ENCODE assay signal across 7 cellular contexts in genomic region chr17:47698749-47699535, GRCh38. TPM values are rescaled to one million over a fixed set of nuclear protein-coding genes. Genes with fewer than 3 reads are reported as not detected.
A peak's percentile ranks its signal among the peaks of the same experiment; 100 is the strongest.
DNase-seq lines count a peak whose midpoint lies in the region; ATAC-seq and TF ChIP-seq lines count a peak whose summit lies in the region.

No MANE protein-coding gene starts in this region.

- no peaks in the 10 kb centered on the region for H3K36me3 ChIP-seq in mammary epithelial cell (ENCODE audit: insufficient read depth, low read length)

- no peak for ATAC-seq in HG03432 (IDR thresholded peaks at IDR 0.05; ENCODE audit: unreplicated experiment)

- H3K79me2 ChIP-seq in mammary epithelial cell (ENCODE audit: insufficient read depth, low read length), result no peaks in the 10 kb centered on the region

- WGBS in mammary epithelial cell (ENCODE audit: low coverage, missing lambda C conversion rate), result 69% methylated on average over 5 of the region's 25 CpGs

- H3K4me2 ChIP-seq in mammary epithelial cell (ENCODE audit: insufficient read depth, low read depth, low read length), result no peak overlapping the region

- no peaks in the 10 kb centered on the region for H3K27me3 ChIP-seq in mammary epithelial cell (ENCODE audit: insufficient read depth, low read length)

- peak; percentile 89 for TF ChIP-seq CTCF in GM12864 (IDR thresholded peaks at IDR 0.05; ENCODE audit: low read depth, low read length, missing control alignments)
- peak; percentile 62 to 88 for TF ChIP-seq CTCF in mammary epithelial cell (conservative IDR thresholded peaks at IDR 0.05 in 1 of 2, IDR thresholded peaks at IDR 0.05 in 1 of 2; ENCODE audit: extremely low read depth in 1 of 2, insufficient read depth in 1 of 2, low read depth in 1 of 2, low read length in 2 of 2)

- H3K9me3 ChIP-seq in mammary epithelial cell (replicated peaks; ENCODE audit: insufficient read depth, low read length), result no peaks in the 10 kb centered on the region

- no peaks in the 10 kb centered on the region for H4K20me1 ChIP-seq in mammary epithelial cell (ENCODE audit: insufficient read depth, low read length)

- H3K27ac ChIP-seq in mammary epithelial cell (ENCODE audit: insufficient read depth, low read depth, low read length), result no peak overlapping the region

- in situ Hi-C loops in mammary epithelial cell (cut with MboI; ENCODE audit: low sequenced_read_pairs in 2 of 2), result loop anchor here (10.0 to 25.0 kb wide), 2 partner anchors 106 to 112 kb away; no protein-coding TSS in a partner anchor

- no peak for DNase-seq in GM12864 (ENCODE audit: low read depth)
- DNase-seq in NCI-H146 treated with DMSO at 0.1 percent for 48 hours (lab: John Stamatoyannopoulos, UW; ENCODE audit: unreplicated experiment), result peak; percentile 23
- peak; percentile 72 for DNase-seq in activated CD4-positive, CD25-positive, alpha-beta regulatory T cell treated with anti-CD3 and anti-CD28 coated beads, Interleukin-2, amount 50 U/mL, for 16 hours (ENCODE audit: low read depth, low spot score)
- DNase-seq in mammary epithelial cell, result peak; percentile 33
- peak; percentile 72 for DNase-seq in left kidney (ENCODE audit: low read depth, low spot score)
- DNase-seq in stimulated activated CD4-positive, alpha-beta T cell treated with anti-CD3 and anti-CD28 coated beads, TNF-alpha, amount 100 ng/mL, for 24 hours (ENCODE audit: low read depth in 3 of 3), result peak; percentile 68 to 86 (median 79)

- CTCF ChIA-PET in mammary epithelial cell (lab: Charles Lee; ENCODE audit: low non-redundant PET), result interaction anchor here (0.6 to 0.9 kb wide), 2 partner anchors 51 to 58 kb away, joined by 5 to 7 read pairs; no protein-coding TSS in a partner anchor

- no peak overlapping the region for H3K4me3 ChIP-seq in GM12864 (ENCODE audit: low read depth, low read length)
- no peak overlapping the region for H3K4me3 ChIP-seq in mammary epithelial cell (replicated peaks in 1 of 3; ENCODE audit: insufficient read depth in 1 of 3, low read depth in 2 of 3, low read length in 3 of 3)

- intact Hi-C loops in mammary epithelial cell (cut with micrococcal nuclease), result loop anchor here (1.0 kb wide), 2 partner anchors 91 to 103 kb away; no protein-coding TSS in a partner anchor

- dilution Hi-C loops in mammary epithelial cell (cut with HindIII; ENCODE audit: low sequenced_read_pairs), result no loop called here

- H2AFZ ChIP-seq in mammary epithelial cell (ENCODE audit: low read depth, low read length), result no peak overlapping the region

- peaks cover 9% of the 10 kb centered on the region for H3K4me1 ChIP-seq in mammary epithelial cell (ENCODE audit: insufficient read depth, low read length)

- H3K9ac ChIP-seq in mammary epithelial cell (ENCODE audit: insufficient read depth, low read length), result no peak overlapping the region

- BruUV-seq in mammary epithelial cell (replicated peaks; lab: Mats Ljungman, UMichigan), result no TSS peak

RNA-seq across cellular contexts. Expression of gene TBKBP1, which starts 5.0 kb away (rescaled TPM):
- total RNA-seq in mammary epithelial cell, result 1 to 10 TPM; 2.2 to 5.6 TPM
- 2.4 TPM for polyA plus RNA-seq in mammary epithelial cell
- polyA minus RNA-seq in mammary epithelial cell, result 2.1 TPM

RNA-seq across cellular contexts. Expression of gene TBX21, which starts 34.1 kb away (rescaled TPM):
- total RNA-seq in mammary epithelial cell, result not detected
- polyA plus RNA-seq in mammary epithelial cell, result not detected
- not detected for polyA minus RNA-seq in mammary epithelial cell

RNA-seq across cellular contexts. Expression of gene KPNB1, which starts 49.2 kb away (rescaled TPM):
- 100 to 1,000 TPM; 333 to 454 TPM for total RNA-seq in mammary epithelial cell
- 187 TPM for polyA plus RNA-seq in mammary epithelial cell
- 664 TPM for polyA minus RNA-seq in mammary epithelial cell
